In the genomic region with DNA sequence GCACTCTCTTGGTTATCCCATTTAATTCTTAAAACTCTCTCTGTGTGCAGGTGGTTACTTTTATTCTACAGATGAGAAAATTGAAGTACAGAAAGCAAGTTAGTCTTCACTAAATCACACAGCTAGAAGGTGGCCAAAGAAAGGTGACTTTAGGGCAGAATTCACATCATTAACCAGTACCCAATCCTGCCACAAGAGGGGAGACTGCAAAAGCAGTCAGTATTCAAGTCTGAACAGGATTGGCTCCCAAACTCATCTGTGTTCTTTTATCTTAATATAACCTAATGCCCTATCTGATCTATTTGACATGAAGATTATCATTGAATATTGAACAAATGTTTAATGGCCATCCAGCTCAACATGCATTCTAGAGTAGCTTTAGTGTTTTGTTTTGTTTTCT, we compare ENCODE assay signal across 10 cellular contexts.
DNase-seq lines count a peak whose midpoint lies in the region; ATAC-seq, FAIRE-seq and TF ChIP-seq lines count a peak whose summit lies in the region.
"Had no signal": no experiment of that assay in that cellular context is flagged by ENCODE, and none has a peak within 500 bp of the region (broad histone marks: within the 10 kb centered on the region; RNA-seq: fewer than 3 reads in every experiment).

No MANE protein-coding gene starts in this region.

- no peaks in the 10 kb centered on the region for H3K4me1 Mint-ChIP-seq in activated T-cell treated with anti-CD3 and anti-CD28 coated beads, Interleukin-2, amount 50 U/mL, for 24 hours (ENCODE audit: low read depth)

- intact Hi-C loops in esophagus muscularis mucosa (cut with DNase I), result no loop called here

- no peak for TF ChIP-seq EP300 in esophagus muscularis mucosa (IDR thresholded peaks at IDR 0.05)

- no peak overlapping the region for H3K4me3 ChIP-seq in LNCaP clone FGC (ENCODE audit: low read depth, low read length)
- H3K4me3 ChIP-seq in hepatocyte, result no peak overlapping the region
- no peak overlapping the region for H3K4me3 ChIP-seq in esophagus muscularis mucosa

- no peak overlapping the region for H3K27ac ChIP-seq in hepatocyte
- H3K27ac ChIP-seq in esophagus muscularis mucosa (replicated peaks in 1 of 4), result no peak overlapping the region
- H3K27ac ChIP-seq in caudate nucleus (ENCODE audit: low read depth, low read length), result no peak overlapping the region

- H3K9me2 ChIP-seq in hepatocyte (replicated peaks; ENCODE audit: insufficient read depth), result no peaks in the 10 kb centered on the region

- DNase-seq in H54 (ENCODE audit: insufficient read length, low spot score) (no peak), LNCaP clone FGC (ENCODE audit: low read depth) (no peak), hepatocyte (ENCODE audit: low spot score) (no peak), esophagus muscularis mucosa (ENCODE audit: extremely low spot score) (no peak), caudate nucleus (lab: John Stamatoyannopoulos, UW) (no peak)
- no peak for DNase-seq in activated T-cell treated with anti-CD3 and anti-CD28 coated beads, Interleukin-2, amount 50 U/mL, for 24 hours
- DNase-seq: SIG-M5 had no signal

- no peak overlapping the region for H3K27ac Mint-ChIP-seq in activated T-cell treated with anti-CD3 and anti-CD28 coated beads, Interleukin-2, amount 50 U/mL, for 24 hours
- H3K27ac Mint-ChIP-seq: activated naive CD8-positive, alpha-beta T cell had no signal

- H3K36me3 ChIP-seq in hepatocyte (replicated peaks; ENCODE audit: insufficient read depth, low read depth) (no peaks in the 10 kb centered on the region), esophagus muscularis mucosa (no peaks in the 10 kb centered on the region)

- no peaks in the 10 kb centered on the region for H3K36me3 Mint-ChIP-seq in activated T-cell treated with anti-CD3 and anti-CD28 coated beads, Interleukin-2, amount 50 U/mL, for 24 hours (ENCODE audit: low read depth)
- H3K36me3 Mint-ChIP-seq: activated naive CD8-positive, alpha-beta T cell had no signal

- no peak for ATAC-seq in activated CD4-positive, CD25-positive, alpha-beta regulatory T cell treated with anti-CD3 and anti-CD28 coated beads, Interleukin-2, amount 50 U/mL, for 24 hours

- H3K27me3 ChIP-seq in hepatocyte (no peaks in the 10 kb centered on the region), esophagus muscularis mucosa (no peaks in the 10 kb centered on the region)

- no peak for TF ChIP-seq POLR2A in H54 (IDR thresholded peaks at IDR 0.05; ENCODE audit: low read depth, low read length)
- no peak for TF ChIP-seq POLR2A in esophagus muscularis mucosa (IDR thresholded peaks at IDR 0.05; ENCODE audit: low read depth)

- no peaks in the 10 kb centered on the region for H3K9me3 ChIP-seq in hepatocyte (ENCODE audit: low read depth)
- no peaks in the 10 kb centered on the region for H3K9me3 ChIP-seq in esophagus muscularis mucosa

- H3K4me2 ChIP-seq in hepatocyte, result no peak overlapping the region

- no peaks in the 10 kb centered on the region for H3K79me2 ChIP-seq in hepatocyte

- H3K4me1 ChIP-seq in hepatocyte (ENCODE audit: insufficient read depth), result peaks cover 8% of the 10 kb centered on the region
- peaks cover 0 to 18% (median 10%) of the 10 kb centered on the region in 4 donors for H3K4me1 ChIP-seq in esophagus muscularis mucosa

- H2AFZ ChIP-seq in hepatocyte, result no peak overlapping the region

- H3K9me3 Mint-ChIP-seq in activated T-cell treated with anti-CD3 and anti-CD28 coated beads, Interleukin-2, amount 50 U/mL, for 24 hours, result peaks cover 5% of the 10 kb centered on the region

- peak; percentile 73 for FAIRE-seq in H54 (lab: Jason Lieb, UNC)

- H3K27me3 Mint-ChIP-seq in activated T-cell treated with anti-CD3 and anti-CD28 coated beads, Interleukin-2, amount 50 U/mL, for 24 hours, result no peaks in the 10 kb centered on the region
- H3K27me3 Mint-ChIP-seq: activated naive CD8-positive, alpha-beta T cell had no signal

- H3K4me3 Mint-ChIP-seq in activated T-cell treated with anti-CD3 and anti-CD28 coated beads, Interleukin-2, amount 50 U/mL, for 24 hours, result no peak overlapping the region
- H3K4me3 Mint-ChIP-seq: activated naive CD8-positive, alpha-beta T cell had no signal

- H4K20me1 ChIP-seq in hepatocyte (ENCODE audit: insufficient read depth, poor library complexity, severe bottlenecking), result no peaks in the 10 kb centered on the region

- TF ChIP-seq CTCF in GM12872 (IDR thresholded peaks at IDR 0.05; ENCODE audit: insufficient read depth, low read depth, low read length), result peak; percentile 50; the same call in 2 of the 3 replicates
- TF ChIP-seq CTCF in LNCaP clone FGC (IDR thresholded peaks at IDR 0.05; ENCODE audit: control insufficient read depth, extremely low read depth, insufficient read depth), result peak; percentile 36
- peak; percentile 20 for TF ChIP-seq CTCF in hepatocyte (IDR thresholded peaks at IDR 0.05; ENCODE audit: poor library complexity)
- peak in 1 of 3 experiments; percentile 26 for TF ChIP-seq CTCF in esophagus muscularis mucosa (IDR thresholded peaks at IDR 0.05)
